24 cellular contexts compared by ENCODE assay signal in the genomic region with DNA sequence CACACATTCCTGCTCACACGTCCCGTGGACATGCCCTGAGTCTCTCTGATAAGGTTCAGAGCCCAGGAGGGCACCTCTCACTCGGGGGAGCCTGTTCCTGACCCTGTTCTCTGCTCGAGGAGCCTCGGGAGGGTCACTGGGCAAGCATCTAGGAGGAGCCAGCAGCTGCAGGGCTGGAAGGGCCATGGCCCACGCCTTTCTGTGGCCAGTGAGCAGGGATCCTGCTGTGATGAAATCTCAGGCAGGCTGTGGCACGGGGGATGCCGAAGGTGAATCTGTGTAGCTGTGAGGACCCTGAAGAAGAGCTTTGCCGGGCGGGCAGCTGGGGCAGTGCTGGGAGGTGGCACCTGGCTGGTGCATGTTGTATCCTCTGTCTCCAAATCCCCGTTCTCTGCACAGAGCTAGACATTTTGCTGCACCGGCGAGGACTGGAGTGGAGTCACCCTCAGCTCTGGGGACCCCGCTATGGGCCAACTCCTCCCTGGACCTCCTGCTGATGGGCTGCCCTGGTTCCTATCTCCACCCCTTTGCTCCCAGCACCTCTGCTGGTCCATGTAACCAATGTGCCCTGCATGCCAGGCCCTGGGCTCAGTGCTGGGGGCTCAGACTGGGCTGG. TPM values are rescaled to one million over a fixed set of nuclear protein-coding genes. Genes with fewer than 3 reads are reported as not detected.
DNase-seq lines count a peak whose midpoint lies in the region; ATAC-seq and TF ChIP-seq lines count a peak whose summit lies in the region.
"Had no signal": no experiment of that assay in that cellular context is flagged by ENCODE, and none has a peak within 500 bp of the region (broad histone marks: within the 10 kb centered on the region; RNA-seq: fewer than 3 reads in every experiment).

No MANE protein-coding gene starts in this region.

- no peaks in the 10 kb centered on the region for H3K4me1 Mint-ChIP-seq in natural killer cell treated with Interleukin-12 subunit alpha and Interleukin-12 subunit beta and Interleukin-15 and Interleukin-18, amount 100 ng/mL, for 72 hours (ENCODE audit: low read depth in 2 of 2)
- H3K4me1 Mint-ChIP-seq in natural killer cell = no peaks in the 10 kb centered on the region
- H3K4me1 Mint-ChIP-seq: activated naive CD8-positive, alpha-beta T cell treated with anti-CD3 and anti-CD28 coated beads for 36 hours; H9 had no signal

- H3K4me2 ChIP-seq in SK-N-SH = no peak overlapping the region
- H3K4me2 ChIP-seq in osteoblast (ENCODE audit: insufficient read depth, low read length) = no peak overlapping the region

- H3K27ac Mint-ChIP-seq in natural killer cell treated with Interleukin-12 subunit alpha and Interleukin-12 subunit beta and Interleukin-15 and Interleukin-18, amount 100 ng/mL, for 72 hours = no peak overlapping the region
- H3K27ac Mint-ChIP-seq in natural killer cell = no peak overlapping the region
- H3K27ac Mint-ChIP-seq: activated CD4-positive, alpha-beta memory T cell treated with anti-CD3 and anti-CD28 coated beads for 36 hours; activated naive CD8-positive, alpha-beta T cell treated with anti-CD3 and anti-CD28 coated beads for 36 hours; activated T-cell treated with anti-CD3 and anti-CD28 coated beads, Interleukin-2, amount 50 U/mL, for 72 hours; H9 had no signal

- H2AFZ ChIP-seq in SK-N-SH (ENCODE audit: low read depth) (no peak overlapping the region), osteoblast (ENCODE audit: low read length) (no peak overlapping the region)

- no peak overlapping the region for H3K27ac ChIP-seq in SK-N-SH (ENCODE audit: low read depth in 2 of 2, low read length in 1 of 2)
- no peak overlapping the region for H3K27ac ChIP-seq in osteoblast (ENCODE audit: low read depth, low read length)
- H3K27ac ChIP-seq: 22Rv1, ovary, thoracic aorta, WERI-Rb-1 had no signal

- no peaks in the 10 kb centered on the region for H3K27me3 ChIP-seq in SK-N-SH (ENCODE audit: insufficient read depth)
- H3K27me3 ChIP-seq in osteoblast (ENCODE audit: insufficient read depth, low read length) = peaks cover 10% of the 10 kb centered on the region
- H3K27me3 ChIP-seq: ovary had no signal

- ATAC-seq in SK-N-SH treated with all-trans-retinoic acid at 6 μM for 48 hours (no peak), natural killer cell (no peak)
- peak in 1 of 2 donors; percentile 10 for ATAC-seq in natural killer cell treated with Interleukin-12 subunit alpha and Interleukin-12 subunit beta and Interleukin-15 and Interleukin-18, amount 100 ng/mL, for 72 hours
- ATAC-seq: activated T-cell treated with anti-CD3 and anti-CD28 coated beads, Interleukin-2, amount 50 U/mL, for 72 hours; esophagus mucosa had no signal

- H3K9me2 ChIP-seq in SK-N-SH = no peaks in the 10 kb centered on the region

- H3K9me3 Mint-ChIP-seq in natural killer cell treated with Interleukin-12 subunit alpha and Interleukin-12 subunit beta and Interleukin-15 and Interleukin-18, amount 100 ng/mL, for 72 hours = no peaks in the 10 kb centered on the region
- no peaks in the 10 kb centered on the region for H3K9me3 Mint-ChIP-seq in natural killer cell
- H3K9me3 Mint-ChIP-seq: activated CD4-positive, alpha-beta memory T cell treated with anti-CD3 and anti-CD28 coated beads for 36 hours; activated naive CD8-positive, alpha-beta T cell treated with anti-CD3 and anti-CD28 coated beads for 36 hours; activated T-cell treated with anti-CD3 and anti-CD28 coated beads, Interleukin-2, amount 50 U/mL, for 72 hours; H9 had no signal

- no peaks in the 10 kb centered on the region for H4K20me1 ChIP-seq in SK-N-SH (ENCODE audit: insufficient read depth)
- no peaks in the 10 kb centered on the region for H4K20me1 ChIP-seq in osteoblast (ENCODE audit: insufficient read depth, low read length)

- 51% methylated on average over 6 of the region's 14 CpGs for WGBS in SK-N-SH (ENCODE audit: low lambda C conversion rate)

- H3K36me3 Mint-ChIP-seq in natural killer cell treated with Interleukin-12 subunit alpha and Interleukin-12 subunit beta and Interleukin-15 and Interleukin-18, amount 100 ng/mL, for 72 hours = no peaks in the 10 kb centered on the region
- no peaks in the 10 kb centered on the region for H3K36me3 Mint-ChIP-seq in natural killer cell
- H3K36me3 Mint-ChIP-seq: activated CD4-positive, alpha-beta memory T cell treated with anti-CD3 and anti-CD28 coated beads for 36 hours; activated naive CD8-positive, alpha-beta T cell treated with anti-CD3 and anti-CD28 coated beads for 36 hours had no signal

- no peak for TF ChIP-seq RAD21 in SK-N-SH (IDR thresholded peaks at IDR 0.05; ENCODE audit: low read length)

- intact Hi-C loops in natural killer cell (cut with micrococcal nuclease) = no loop called here

- POLR2A ChIA-PET in SK-N-SH (lab: Yijun Ruan, JAX) = no interaction called here

- no peak overlapping the region for H3K9ac ChIP-seq in SK-N-SH

- H3K4me3 Mint-ChIP-seq in natural killer cell treated with Interleukin-12 subunit alpha and Interleukin-12 subunit beta and Interleukin-15 and Interleukin-18, amount 100 ng/mL, for 72 hours = no peak overlapping the region
- no peak overlapping the region for H3K4me3 Mint-ChIP-seq in natural killer cell
- H3K4me3 Mint-ChIP-seq: activated CD4-positive, alpha-beta memory T cell treated with anti-CD3 and anti-CD28 coated beads for 36 hours; activated naive CD8-positive, alpha-beta T cell treated with anti-CD3 and anti-CD28 coated beads for 36 hours; activated T-cell treated with anti-CD3 and anti-CD28 coated beads, Interleukin-2, amount 50 U/mL, for 72 hours; H9 had no signal

- H3K9me3 ChIP-seq in SK-N-SH (no peaks in the 10 kb centered on the region), osteoblast (ENCODE audit: low read depth, low read length) (no peaks in the 10 kb centered on the region)
- H3K9me3 ChIP-seq: ovary, thoracic aorta had no signal

- H3K36me3 ChIP-seq in SK-N-SH (replicated peaks in 1 of 2; ENCODE audit: control insufficient read depth in 1 of 2, insufficient read depth in 2 of 2, low read length in 1 of 2) (no peaks in the 10 kb centered on the region), osteoblast (ENCODE audit: insufficient read depth, low read length) (no peaks in the 10 kb centered on the region)
- H3K36me3 ChIP-seq: ovary, thoracic aorta, WERI-Rb-1 had no signal

- no peak for TF ChIP-seq EP300 in SK-N-SH (IDR thresholded peaks at IDR 0.05; ENCODE audit: borderline replicate concordance in 1 of 2, low read depth in 1 of 2, low read length in 1 of 2)

- no peaks in the 10 kb centered on the region for H3K27me3 Mint-ChIP-seq in natural killer cell treated with Interleukin-12 subunit alpha and Interleukin-12 subunit beta and Interleukin-15 and Interleukin-18, amount 100 ng/mL, for 72 hours
- H3K27me3 Mint-ChIP-seq in natural killer cell (ENCODE audit: low read depth in 2 of 2) = no peaks in the 10 kb centered on the region
- H3K27me3 Mint-ChIP-seq: activated CD4-positive, alpha-beta memory T cell treated with anti-CD3 and anti-CD28 coated beads for 36 hours; activated naive CD8-positive, alpha-beta T cell treated with anti-CD3 and anti-CD28 coated beads for 36 hours had no signal

- no peak for TF ChIP-seq CTCF in SK-N-SH (IDR thresholded peaks at IDR 0.05)
- no peak for TF ChIP-seq CTCF in natural killer cell (IDR thresholded peaks at IDR 0.05)
- TF ChIP-seq CTCF in osteoblast (IDR thresholded peaks at IDR 0.05; ENCODE audit: extremely low read depth, low read depth, low read length) = no peak

- H3F3A ChIP-seq in SK-N-SH (replicated peaks; ENCODE audit: insufficient read depth) = no peaks in the 10 kb centered on the region

- H3K4me1 ChIP-seq in SK-N-SH (ENCODE audit: control insufficient read depth in 1 of 2, insufficient read depth in 2 of 2, low read depth in 1 of 2, low read length in 1 of 2) (peaks cover 0 to 24% of the 10 kb centered on the region in 2 experiments; a peak in 1 of 4 replicates), osteoblast (ENCODE audit: insufficient read depth, low read length) (no peaks in the 10 kb centered on the region)

- CTCF ChIA-PET in SK-N-SH (lab: Yijun Ruan, JAX) = interaction anchor here (1.2 to 15.6 kb wide), 3 partner anchors 12 to 135 kb away, joined by 3 to 252 read pairs (median 4); a partner anchor contains a TSS

- H3K79me2 ChIP-seq in SK-N-SH (ENCODE audit: insufficient read depth) = no peaks in the 10 kb centered on the region
- H3K79me2 ChIP-seq in osteoblast (ENCODE audit: insufficient read depth, low read length) = no peaks in the 10 kb centered on the region

- H3K4me3 ChIP-seq in SK-N-SH (ENCODE audit: low read depth in 2 of 2, low read length in 1 of 2) (no peak overlapping the region), osteoblast (ENCODE audit: insufficient read depth, low read length) (no peak overlapping the region)
- H3K4me3 ChIP-seq: ovary, thoracic aorta had no signal

- DNase-seq in SK-N-SH (peak; percentile 13), natural killer cell (no peak), osteoblast (ENCODE audit: insufficient read length, low spot score, missing footprints) (peak; percentile 76), SW 1271 (lab: John Stamatoyannopoulos, UW) (no peak), SIG-M5 treated with dmso at 0.1 percent for 504 hours (lab: John Stamatoyannopoulos, UW; ENCODE audit: unreplicated experiment) (no peak), hypothalamus (lab: John Stamatoyannopoulos, UW) (no peak)
- peak; percentile 38 for DNase-seq in natural killer cell treated with Interleukin-12 subunit alpha and Interleukin-12 subunit beta and Interleukin-15 and Interleukin-18, amount 100 ng/mL, for 72 hours (ENCODE audit: low spot score)
- DNase-seq: activated CD4-positive, alpha-beta memory T cell treated with anti-CD3 and anti-CD28 coated beads for 36 hours; activated naive CD8-positive, alpha-beta T cell treated with anti-CD3 and anti-CD28 coated beads for 36 hours; activated T-cell treated with anti-CD3 and anti-CD28 coated beads, Interleukin-2, amount 50 U/mL, for 72 hours; DMS53; effector CD4-positive, alpha-beta T cell; foreskin melanocyte; GF-D8; H9; IMR-90; mammary epithelial cell; WERI-Rb-1 had no signal

RNA-seq across cellular contexts. Expression of a gene that starts 7.1 kb away (rescaled TPM):
- polyA plus RNA-seq in SK-N-SH (2012; rRNA removed) = not detected in 2 replicates
- polyA plus RNA-seq in SK-N-SH (2012; cell fraction: cytosol; rRNA removed) = not detected in 2 replicates
- not detected in 2 replicates for polyA plus RNA-seq in SK-N-SH (2012; cell fraction: nucleus; rRNA removed)
- total RNA-seq in natural killer cell treated with Interleukin-12 subunit alpha and Interleukin-12 subunit beta and Interleukin-15 and Interleukin-18, amount 100 ng/mL, for 72 hours = not detected
- not detected for total RNA-seq in natural killer cell
- total RNA-seq in osteoblast = not detected in 2 replicates
- total RNA-seq: activated CD4-positive, alpha-beta memory T cell treated with anti-CD3 and anti-CD28 coated beads for 36 hours; activated naive CD8-positive, alpha-beta T cell treated with anti-CD3 and anti-CD28 coated beads for 36 hours; activated T-cell treated with anti-CD3 and anti-CD28 coated beads, Interleukin-2, amount 50 U/mL, for 72 hours; cerebellum; esophagus mucosa; H9; IMR-90; mammary epithelial cell; ovary; thoracic aorta had no signal
- polyA plus RNA-seq: IMR-90, mammary epithelial cell, ovary had no signal

RNA-seq across cellular contexts. Expression of a gene that starts 30.3 kb away (rescaled TPM):
- polyA plus RNA-seq in SK-N-SH (2012; rRNA removed) = 0.37 and 0.71 TPM in 2 replicates
- 0.33 and 0.55 TPM in 2 replicates for polyA plus RNA-seq in SK-N-SH (2012; cell fraction: cytosol; rRNA removed)
- 0.37 and 1.2 TPM in 2 replicates for polyA plus RNA-seq in SK-N-SH (2012; cell fraction: nucleus; rRNA removed)
- total RNA-seq in natural killer cell treated with Interleukin-12 subunit alpha and Interleukin-12 subunit beta and Interleukin-15 and Interleukin-18, amount 100 ng/mL, for 72 hours = not detected
- total RNA-seq in natural killer cell (not detected), osteoblast (0.72 TPM in 1 of 2 replicates, not detected in the other)
- total RNA-seq: activated CD4-positive, alpha-beta memory T cell treated with anti-CD3 and anti-CD28 coated beads for 36 hours; IMR-90; thoracic aorta had no signal
- polyA plus RNA-seq: ovary had no signal

RNA-seq across cellular contexts. Expression of a gene that starts 34.6 kb away (rescaled TPM):
- polyA plus RNA-seq in SK-N-SH (2012; rRNA removed) = 1.7 and 1.8 TPM in 2 replicates
- 0.77 and 1.3 TPM in 2 replicates for polyA plus RNA-seq in SK-N-SH (2012; cell fraction: cytosol; rRNA removed)
- polyA plus RNA-seq in SK-N-SH (2012; cell fraction: nucleus; rRNA removed) = 3.2 and 3.8 TPM in 2 replicates
- under 1 TPM; 0.12 to 0.20 TPM for total RNA-seq in natural killer cell treated with Interleukin-12 subunit alpha and Interleukin-12 subunit beta and Interleukin-15 and Interleukin-18, amount 100 ng/mL, for 72 hours
- 1 to 10 TPM; 1.2 to 2.2 (median 1.4) TPM for total RNA-seq in natural killer cell
- total RNA-seq in osteoblast = 0.59 and 0.72 TPM in 2 replicates

RNA-seq across cellular contexts. Expression of a gene that starts 35.1 kb away (rescaled TPM):
- 18.7 and 20.5 TPM in 2 replicates for polyA plus RNA-seq in SK-N-SH (2012; rRNA removed)
- polyA plus RNA-seq in SK-N-SH (2012; cell fraction: cytosol; rRNA removed) = 10.0 and 16.3 TPM in 2 replicates
- 15.3 and 16.4 TPM in 2 replicates for polyA plus RNA-seq in SK-N-SH (2012; cell fraction: nucleus; rRNA removed)
- total RNA-seq in natural killer cell treated with Interleukin-12 subunit alpha and Interleukin-12 subunit beta and Interleukin-15 and Interleukin-18, amount 100 ng/mL, for 72 hours = 10 to 100 TPM; 27.1 to 33.4 TPM
- total RNA-seq in natural killer cell (10 to 100 TPM; 61.9 to 76.4 (median 68.2) TPM), osteoblast (5.3 and 6.9 TPM in 2 replicates)

RNA-seq across cellular contexts. Expression of a gene that starts 49.8 kb away (rescaled TPM):
- 0.10 and 0.23 TPM in 2 replicates for polyA plus RNA-seq in SK-N-SH (2012; rRNA removed)
- 0.08 and 0.41 TPM in 2 replicates for polyA plus RNA-seq in SK-N-SH (2012; cell fraction: cytosol; rRNA removed)
- polyA plus RNA-seq in SK-N-SH (2012; cell fraction: nucleus; rRNA removed) = 0.31 and 0.52 TPM in 2 replicates
- not detected for total RNA-seq in natural killer cell treated with Interleukin-12 subunit alpha and Interleukin-12 subunit beta and Interleukin-15 and Interleukin-18, amount 100 ng/mL, for 72 hours
- total RNA-seq in natural killer cell (not detected), osteoblast (not detected in 2 replicates)
- total RNA-seq: activated CD4-positive, alpha-beta memory T cell treated with anti-CD3 and anti-CD28 coated beads for 36 hours; esophagus mucosa; IMR-90; mammary epithelial cell; thoracic aorta had no signal
- polyA plus RNA-seq: IMR-90 had no signal

Comparison
In these comparisons a context has a peak if more than half of its experiments do, and no peak if none do; other contexts are left out.
1. DNase-seq: peak in SK-N-SH (single experiment), natural killer cell treated with Interleukin-12 subunit alpha and Interleukin-12 subunit beta and Interleukin-15 and Interleukin-18, amount 100 ng/mL, for 72 hours (single experiment) and osteoblast (single experiment); none in natural killer cell (single experiment), SW 1271 (0 of 2), SIG-M5 treated with dmso at 0.1 percent for 504 hours (single experiment) and hypothalamus (0 of 51).